ENCODE assay signal across 1 cellular context in the genomic region with DNA sequence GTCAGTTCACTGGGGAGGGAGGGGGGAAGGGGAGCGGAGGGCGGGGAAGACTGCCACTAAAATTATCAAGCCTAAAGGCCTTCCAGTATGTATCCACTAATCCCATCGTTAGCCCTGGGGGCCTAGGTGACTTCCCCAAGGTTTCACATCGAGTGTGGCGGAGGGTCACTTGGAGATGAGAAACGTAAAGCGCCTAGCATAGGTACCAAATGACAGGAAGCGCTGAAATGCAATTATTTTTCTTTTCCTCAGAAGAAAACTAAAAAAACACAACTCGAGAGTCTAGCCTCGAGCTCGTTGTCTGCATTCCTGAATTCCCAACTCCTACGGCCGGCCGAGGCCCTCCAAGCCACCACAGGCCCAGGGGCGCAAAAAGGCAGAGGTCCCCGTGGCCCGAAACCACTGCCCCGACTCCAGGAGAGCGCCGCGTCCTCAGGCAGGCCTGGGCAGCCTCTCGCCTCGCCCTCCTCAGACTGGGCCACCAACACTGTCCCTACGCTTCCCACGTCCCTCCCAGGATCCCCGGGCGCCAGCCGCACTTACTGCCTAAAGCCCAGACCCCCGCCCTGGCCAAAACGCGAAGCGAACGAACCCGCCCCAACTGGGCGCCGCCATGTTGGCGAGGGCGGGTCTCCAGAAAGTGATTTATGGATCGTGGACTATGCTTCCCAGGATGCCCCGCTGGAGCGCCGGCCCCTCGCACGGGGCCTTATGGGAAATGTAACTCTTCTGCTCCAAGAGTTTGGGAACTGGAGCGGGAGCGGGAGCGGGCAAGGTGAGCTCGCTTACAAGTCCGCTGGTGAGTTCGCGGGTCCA.
A peak's percentile ranks its signal among the peaks of the same experiment; 100 is the strongest.
TF ChIP-seq lines count a peak whose summit lies in the region.

A gene with protein sequence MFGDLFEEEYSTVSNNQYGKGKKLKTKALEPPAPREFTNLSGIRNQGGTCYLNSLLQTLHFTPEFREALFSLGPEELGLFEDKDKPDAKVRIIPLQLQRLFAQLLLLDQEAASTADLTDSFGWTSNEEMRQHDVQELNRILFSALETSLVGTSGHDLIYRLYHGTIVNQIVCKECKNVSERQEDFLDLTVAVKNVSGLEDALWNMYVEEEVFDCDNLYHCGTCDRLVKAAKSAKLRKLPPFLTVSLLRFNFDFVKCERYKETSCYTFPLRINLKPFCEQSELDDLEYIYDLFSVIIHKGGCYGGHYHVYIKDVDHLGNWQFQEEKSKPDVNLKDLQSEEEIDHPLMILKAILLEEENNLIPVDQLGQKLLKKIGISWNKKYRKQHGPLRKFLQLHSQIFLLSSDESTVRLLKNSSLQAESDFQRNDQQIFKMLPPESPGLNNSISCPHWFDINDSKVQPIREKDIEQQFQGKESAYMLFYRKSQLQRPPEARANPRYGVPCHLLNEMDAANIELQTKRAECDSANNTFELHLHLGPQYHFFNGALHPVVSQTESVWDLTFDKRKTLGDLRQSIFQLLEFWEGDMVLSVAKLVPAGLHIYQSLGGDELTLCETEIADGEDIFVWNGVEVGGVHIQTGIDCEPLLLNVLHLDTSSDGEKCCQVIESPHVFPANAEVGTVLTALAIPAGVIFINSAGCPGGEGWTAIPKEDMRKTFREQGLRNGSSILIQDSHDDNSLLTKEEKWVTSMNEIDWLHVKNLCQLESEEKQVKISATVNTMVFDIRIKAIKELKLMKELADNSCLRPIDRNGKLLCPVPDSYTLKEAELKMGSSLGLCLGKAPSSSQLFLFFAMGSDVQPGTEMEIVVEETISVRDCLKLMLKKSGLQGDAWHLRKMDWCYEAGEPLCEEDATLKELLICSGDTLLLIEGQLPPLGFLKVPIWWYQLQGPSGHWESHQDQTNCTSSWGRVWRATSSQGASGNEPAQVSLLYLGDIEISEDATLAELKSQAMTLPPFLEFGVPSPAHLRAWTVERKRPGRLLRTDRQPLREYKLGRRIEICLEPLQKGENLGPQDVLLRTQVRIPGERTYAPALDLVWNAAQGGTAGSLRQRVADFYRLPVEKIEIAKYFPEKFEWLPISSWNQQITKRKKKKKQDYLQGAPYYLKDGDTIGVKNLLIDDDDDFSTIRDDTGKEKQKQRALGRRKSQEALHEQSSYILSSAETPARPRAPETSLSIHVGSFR (minus strand): TSS at position 642 of the 816 bp plus-strand sequence. CDS start 1,228 bp downstream, outside the sequence.

TF ChIP-seq in HepG2, 621 proteins besides CTCF, POLR2A, EP300 and RAD21 (continued from another document and continues in another):
- peak; percentile 97; the same call in 1 of the 2 replicates for TF ChIP-seq SMAD9 (CRISPR knock-in tag; IDR thresholded peaks at IDR 0.05)
- TF ChIP-seq ZNF136 (CRISPR knock-in tag; IDR thresholded peaks at IDR 0.05; ENCODE audit: low read depth) = peak; percentile 95
- peak; percentile 65; the same call in 1 of the 2 replicates for TF ChIP-seq ZFAT (CRISPR knock-in tag; conservative IDR thresholded peaks at IDR 0.05)
- peak; percentile 76; the same call in 1 of the 2 replicates for TF ChIP-seq ZNF746 (CRISPR knock-in tag; IDR thresholded peaks at IDR 0.05)
- TF ChIP-seq, protein P1, sequence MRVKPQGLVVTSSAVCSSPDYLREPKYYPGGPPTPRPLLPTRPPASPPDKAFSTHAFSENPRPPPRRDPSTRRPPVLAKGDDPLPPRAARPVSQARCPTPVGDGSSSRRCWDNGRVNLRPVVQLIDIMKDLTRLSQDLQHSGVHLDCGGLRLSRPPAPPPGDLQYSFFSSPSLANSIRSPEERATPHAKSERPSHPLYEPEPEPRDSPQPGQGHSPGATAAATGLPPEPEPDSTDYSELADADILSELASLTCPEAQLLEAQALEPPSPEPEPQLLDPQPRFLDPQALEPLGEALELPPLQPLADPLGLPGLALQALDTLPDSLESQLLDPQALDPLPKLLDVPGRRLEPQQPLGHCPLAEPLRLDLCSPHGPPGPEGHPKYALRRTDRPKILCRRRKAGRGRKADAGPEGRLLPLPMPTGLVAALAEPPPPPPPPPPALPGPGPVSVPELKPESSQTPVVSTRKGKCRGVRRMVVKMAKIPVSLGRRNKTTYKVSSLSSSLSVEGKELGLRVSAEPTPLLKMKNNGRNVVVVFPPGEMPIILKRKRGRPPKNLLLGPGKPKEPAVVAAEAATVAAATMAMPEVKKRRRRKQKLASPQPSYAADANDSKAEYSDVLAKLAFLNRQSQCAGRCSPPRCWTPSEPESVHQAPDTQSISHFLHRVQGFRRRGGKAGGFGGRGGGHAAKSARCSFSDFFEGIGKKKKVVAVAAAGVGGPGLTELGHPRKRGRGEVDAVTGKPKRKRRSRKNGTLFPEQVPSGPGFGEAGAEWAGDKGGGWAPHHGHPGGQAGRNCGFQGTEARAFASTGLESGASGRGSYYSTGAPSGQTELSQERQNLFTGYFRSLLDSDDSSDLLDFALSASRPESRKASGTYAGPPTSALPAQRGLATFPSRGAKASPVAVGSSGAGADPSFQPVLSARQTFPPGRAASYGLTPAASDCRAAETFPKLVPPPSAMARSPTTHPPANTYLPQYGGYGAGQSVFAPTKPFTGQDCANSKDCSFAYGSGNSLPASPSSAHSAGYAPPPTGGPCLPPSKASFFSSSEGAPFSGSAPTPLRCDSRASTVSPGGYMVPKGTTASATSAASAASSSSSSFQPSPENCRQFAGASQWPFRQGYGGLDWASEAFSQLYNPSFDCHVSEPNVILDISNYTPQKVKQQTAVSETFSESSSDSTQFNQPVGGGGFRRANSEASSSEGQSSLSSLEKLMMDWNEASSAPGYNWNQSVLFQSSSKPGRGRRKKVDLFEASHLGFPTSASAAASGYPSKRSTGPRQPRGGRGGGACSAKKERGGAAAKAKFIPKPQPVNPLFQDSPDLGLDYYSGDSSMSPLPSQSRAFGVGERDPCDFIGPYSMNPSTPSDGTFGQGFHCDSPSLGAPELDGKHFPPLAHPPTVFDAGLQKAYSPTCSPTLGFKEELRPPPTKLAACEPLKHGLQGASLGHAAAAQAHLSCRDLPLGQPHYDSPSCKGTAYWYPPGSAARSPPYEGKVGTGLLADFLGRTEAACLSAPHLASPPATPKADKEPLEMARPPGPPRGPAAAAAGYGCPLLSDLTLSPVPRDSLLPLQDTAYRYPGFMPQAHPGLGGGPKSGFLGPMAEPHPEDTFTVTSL (CRISPR knock-in tag; IDR thresholded peaks at IDR 0.05; ENCODE audit: borderline replicate concordance) = 0 out of 2 replicates have a peak, but pooled peaks have one; percentile 54
- peak; percentile 96 for TF ChIP-seq ZNF143 (CRISPR knock-in tag; IDR thresholded peaks at IDR 0.05)
- TF ChIP-seq NR3C1 (CRISPR knock-in tag; IDR thresholded peaks at IDR 0.05) = 0 out of 2 replicates have a peak, but pooled peaks have one; percentile 28
- peak; percentile 90; the same call in 1 of the 2 replicates for TF ChIP-seq ZZZ3 (CRISPR knock-in tag; IDR thresholded peaks at IDR 0.05; ENCODE audit: borderline replicate concordance)
- TF ChIP-seq DNMT1 (CRISPR knock-in tag; IDR thresholded peaks at IDR 0.05) = 0 out of 2 replicates have a peak, but pooled peaks have one; percentile 68
- peak; percentile 86; the same call in 1 of the 2 replicates for TF ChIP-seq MEIS1 (CRISPR knock-in tag; IDR thresholded peaks at IDR 0.05; ENCODE audit: borderline replicate concordance)
- TF ChIP-seq HCFC1 (IDR thresholded peaks at IDR 0.05; ENCODE audit: low read depth, low read length) = peak; percentile 76
- 0 out of 2 replicates have a peak, but pooled peaks have one; percentile 43 for TF ChIP-seq MED13 (CRISPR knock-in tag; IDR thresholded peaks at IDR 0.05)
- no peak; the same call in 1 of the 2 replicates for TF ChIP-seq ZNF414 (CRISPR knock-in tag; IDR thresholded peaks at IDR 0.05)
- TF ChIP-seq NCOA1 (CRISPR knock-in tag; IDR thresholded peaks at IDR 0.05) = peak; percentile 64; the same call in 1 of the 2 replicates
- TF ChIP-seq JARID2 (CRISPR knock-in tag; IDR thresholded peaks at IDR 0.05; ENCODE audit: insufficient replicate concordance) = peak; percentile 66
- peak; percentile 95; the same call in 1 of the 2 replicates for TF ChIP-seq THAP8 (CRISPR knock-in tag; IDR thresholded peaks at IDR 0.05; ENCODE audit: borderline replicate concordance)
- peak; percentile 87 for TF ChIP-seq SNAI1 (CRISPR knock-in tag; IDR thresholded peaks at IDR 0.05; ENCODE audit: borderline replicate concordance)
- TF ChIP-seq, protein P2, sequence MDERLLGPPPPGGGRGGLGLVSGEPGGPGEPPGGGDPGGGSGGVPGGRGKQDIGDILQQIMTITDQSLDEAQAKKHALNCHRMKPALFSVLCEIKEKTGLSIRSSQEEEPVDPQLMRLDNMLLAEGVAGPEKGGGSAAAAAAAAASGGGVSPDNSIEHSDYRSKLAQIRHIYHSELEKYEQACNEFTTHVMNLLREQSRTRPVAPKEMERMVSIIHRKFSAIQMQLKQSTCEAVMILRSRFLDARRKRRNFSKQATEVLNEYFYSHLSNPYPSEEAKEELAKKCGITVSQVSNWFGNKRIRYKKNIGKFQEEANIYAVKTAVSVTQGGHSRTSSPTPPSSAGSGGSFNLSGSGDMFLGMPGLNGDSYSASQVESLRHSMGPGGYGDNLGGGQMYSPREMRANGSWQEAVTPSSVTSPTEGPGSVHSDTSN (CRISPR knock-in tag; IDR thresholded peaks at IDR 0.05) = peak; percentile 49; the same call in 1 of the 2 replicates
- TF ChIP-seq SRSF9 (IDR thresholded peaks at IDR 0.05; ENCODE audit: borderline replicate concordance, insufficient read depth, low read depth, low read length, poor library complexity, severe bottlenecking) = no peak
- TF ChIP-seq, protein P3, sequence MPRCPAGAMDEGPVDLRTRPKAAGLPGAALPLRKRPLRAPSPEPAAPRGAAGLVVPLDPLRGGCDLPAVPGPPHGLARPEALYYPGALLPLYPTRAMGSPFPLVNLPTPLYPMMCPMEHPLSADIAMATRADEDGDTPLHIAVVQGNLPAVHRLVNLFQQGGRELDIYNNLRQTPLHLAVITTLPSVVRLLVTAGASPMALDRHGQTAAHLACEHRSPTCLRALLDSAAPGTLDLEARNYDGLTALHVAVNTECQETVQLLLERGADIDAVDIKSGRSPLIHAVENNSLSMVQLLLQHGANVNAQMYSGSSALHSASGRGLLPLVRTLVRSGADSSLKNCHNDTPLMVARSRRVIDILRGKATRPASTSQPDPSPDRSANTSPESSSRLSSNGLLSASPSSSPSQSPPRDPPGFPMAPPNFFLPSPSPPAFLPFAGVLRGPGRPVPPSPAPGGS (CRISPR knock-in tag; IDR thresholded peaks at IDR 0.05) = peak; percentile 97
- TF ChIP-seq GZF1 (CRISPR knock-in tag; IDR thresholded peaks at IDR 0.05) = peak; percentile 32; the same call in 1 of the 2 replicates
- peak; percentile 97 for TF ChIP-seq ZNF572 (CRISPR knock-in tag; IDR thresholded peaks at IDR 0.05)
- peak; percentile 99 for TF ChIP-seq POLR2G (IDR thresholded peaks at IDR 0.05; ENCODE audit: low read depth, low read length)
- no peak for TF ChIP-seq PCBP2 (optimal IDR thresholded peaks at IDR 0.05; ENCODE audit: low read depth, low read length, poor library complexity, severe bottlenecking)
- peak; percentile 88; the same call in 1 of the 2 replicates for TF ChIP-seq AKNA (CRISPR knock-in tag; IDR thresholded peaks at IDR 0.05; ENCODE audit: borderline replicate concordance)
- 0 out of 2 replicates have a peak, but pooled peaks have one; percentile 90 for TF ChIP-seq GLMP (CRISPR knock-in tag; IDR thresholded peaks at IDR 0.05; ENCODE audit: borderline replicate concordance)
- peak; percentile 95; the same call in 1 of the 2 replicates for TF ChIP-seq GLI4 (CRISPR knock-in tag; IDR thresholded peaks at IDR 0.05; ENCODE audit: borderline replicate concordance)
- TF ChIP-seq SALL2 (CRISPR knock-in tag; IDR thresholded peaks at IDR 0.05) = peak; percentile 94
- peak; percentile 84; the same call in 1 of the 2 replicates for TF ChIP-seq ZNF343 (CRISPR knock-in tag; IDR thresholded peaks at IDR 0.05)
- peak; percentile 84; the same call in 1 of the 2 replicates for TF ChIP-seq ZBTB7B (CRISPR knock-in tag; IDR thresholded peaks at IDR 0.05)
- TF ChIP-seq ZFP36L2 (CRISPR knock-in tag; IDR thresholded peaks at IDR 0.05) = 0 out of 2 replicates have a peak, but pooled peaks have one; percentile 59
- TF ChIP-seq ZNF713 (CRISPR knock-in tag; IDR thresholded peaks at IDR 0.05) = no peak
